Comparison of ENCODE assay signal across 1 cellular context in the genomic region with DNA sequence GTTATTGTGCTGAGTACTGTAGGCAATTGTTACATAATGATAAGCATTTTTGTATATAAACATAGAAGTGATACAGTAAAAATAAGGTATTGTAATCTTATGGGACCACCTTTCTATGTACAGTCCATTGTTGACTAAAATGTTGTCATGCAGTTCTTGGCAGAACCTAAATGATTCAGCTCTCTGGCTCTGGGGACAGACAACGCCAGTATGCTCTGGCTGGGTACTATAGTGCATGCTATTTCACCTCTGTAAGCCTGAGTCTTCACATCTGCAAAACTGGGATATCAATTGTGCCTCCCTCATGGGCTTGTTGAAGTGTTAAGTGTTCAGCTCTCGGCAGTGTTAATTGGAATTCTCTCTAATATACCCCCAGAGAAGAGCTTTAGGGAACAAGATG.
TF ChIP-seq lines count a peak whose summit lies in the region.

No MANE protein-coding gene starts in this region.

TF ChIP-seq in SK-N-SH, 30 proteins besides CTCF, POLR2A, EP300 and RAD21:
- no peak for TF ChIP-seq PBX3 (IDR thresholded peaks at IDR 0.05)
- no peak for TF ChIP-seq TEAD4 (IDR thresholded peaks at IDR 0.05; ENCODE audit: borderline replicate concordance, insufficient read depth)
- no peak for TF ChIP-seq JUND (IDR thresholded peaks at IDR 0.05)
- TF ChIP-seq RXRA (IDR thresholded peaks at IDR 0.05; ENCODE audit: borderline replicate concordance, low read depth): no peak
- TF ChIP-seq ELF1 (IDR thresholded peaks at IDR 0.05): no peak
- TF ChIP-seq, protein P1, sequence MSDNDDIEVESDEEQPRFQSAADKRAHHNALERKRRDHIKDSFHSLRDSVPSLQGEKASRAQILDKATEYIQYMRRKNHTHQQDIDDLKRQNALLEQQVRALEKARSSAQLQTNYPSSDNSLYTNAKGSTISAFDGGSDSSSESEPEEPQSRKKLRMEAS (IDR thresholded peaks at IDR 0.05; ENCODE audit: low read depth): no peak
- TF ChIP-seq RCOR1 (IDR thresholded peaks at IDR 0.05; ENCODE audit: low read length): no peak
- no peak for TF ChIP-seq NFIC (IDR thresholded peaks at IDR 0.05; ENCODE audit: borderline replicate concordance)
- TF ChIP-seq USF1 (IDR thresholded peaks at IDR 0.05; ENCODE audit: borderline replicate concordance, low read depth): no peak
- TF ChIP-seq MXI1 (IDR thresholded peaks at IDR 0.05; ENCODE audit: low read depth, low read length): no peak
- TF ChIP-seq ZBTB33 (IDR thresholded peaks at IDR 0.05; ENCODE audit: borderline replicate concordance, low read depth): no peak
- no peak for TF ChIP-seq FOSL2 (IDR thresholded peaks at IDR 0.05; ENCODE audit: borderline replicate concordance, low read depth)
- TF ChIP-seq GABPA (IDR thresholded peaks at IDR 0.05; ENCODE audit: low read depth): no peak
- no peak for TF ChIP-seq GATA2 (CRISPR knock-in tag; IDR thresholded peaks at IDR 0.05)
- no peak for TF ChIP-seq POLR2AphosphoS5 (IDR thresholded peaks at IDR 0.05; ENCODE audit: low read depth, low read length)
- no peak for TF ChIP-seq CHD2 (IDR thresholded peaks at IDR 0.05; ENCODE audit: low read length, partially characterized antibody)
- TF ChIP-seq, protein P2, sequence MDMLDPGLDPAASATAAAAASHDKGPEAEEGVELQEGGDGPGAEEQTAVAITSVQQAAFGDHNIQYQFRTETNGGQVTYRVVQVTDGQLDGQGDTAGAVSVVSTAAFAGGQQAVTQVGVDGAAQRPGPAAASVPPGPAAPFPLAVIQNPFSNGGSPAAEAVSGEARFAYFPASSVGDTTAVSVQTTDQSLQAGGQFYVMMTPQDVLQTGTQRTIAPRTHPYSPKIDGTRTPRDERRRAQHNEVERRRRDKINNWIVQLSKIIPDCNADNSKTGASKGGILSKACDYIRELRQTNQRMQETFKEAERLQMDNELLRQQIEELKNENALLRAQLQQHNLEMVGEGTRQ (IDR thresholded peaks at IDR 0.05; ENCODE audit: borderline replicate concordance, low read depth, low read length): no peak
- TF ChIP-seq RFX5 (IDR thresholded peaks at IDR 0.05; ENCODE audit: low read length): no peak
TF ChIP-seq in SK-N-SH: peak in this region for 0.
